Comparison of ENCODE assay signal across 20 cellular contexts in the genomic region with DNA sequence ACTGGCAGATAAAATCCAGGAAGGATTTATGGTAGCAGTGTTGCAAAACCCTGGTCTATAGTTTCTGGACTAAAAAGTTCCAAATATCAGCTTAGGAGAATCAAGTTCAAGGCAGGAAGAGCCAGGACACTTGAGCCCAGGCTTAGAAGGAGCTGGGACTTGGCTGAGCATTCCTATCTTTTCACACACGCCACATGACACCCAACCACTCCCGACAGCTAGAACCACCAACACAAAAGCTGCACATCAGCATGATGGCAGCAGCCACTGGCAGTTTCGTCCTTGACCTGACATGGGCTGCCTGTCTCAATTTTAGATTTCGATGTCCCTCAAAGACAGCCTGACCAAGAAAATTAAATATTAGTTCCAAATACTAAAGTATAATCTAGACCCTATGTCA. TPM values are rescaled to one million over a fixed set of nuclear protein-coding genes. Genes with fewer than 3 reads are reported as not detected.
"Had no signal": no experiment of that assay in that cellular context is flagged by ENCODE, and none has a peak within 500 bp of the region (broad histone marks: within the 10 kb centered on the region; RNA-seq: fewer than 3 reads in every experiment).

No MANE protein-coding gene starts in this region.

- H3K4me2 ChIP-seq: hepatocyte had no signal

- ATAC-seq: activated CD4-positive, CD25-positive, alpha-beta regulatory T cell treated with anti-CD3 and anti-CD28 coated beads, Interleukin-2, amount 50 U/mL, for 24 hours; left lobe of liver; mucosa of descending colon; natural killer cell treated with Interleukin-12 subunit alpha and Interleukin-12 subunit beta and Interleukin-15 and Interleukin-18, amount 100 ng/mL, for 72 hours; SK-N-SH treated with all-trans-retinoic acid at 6 μM for 48 hours had no signal

- H3K79me2 ChIP-seq: hepatocyte had no signal

- H3K4me3 ChIP-seq: hepatocyte, mucosa of descending colon, tibial nerve, uterus had no signal

- H3K27me3 ChIP-seq: brain microvascular endothelial cell, hepatocyte, tibial nerve, uterus had no signal

- DNase-seq: activated CD4-positive, alpha-beta T cell treated with anti-CD3 and anti-CD28 coated beads, Interleukin-2, amount 50 U/mL, for 4 hours; activated effector memory CD4-positive, alpha-beta T cell treated with anti-CD3 and anti-CD28 coated beads, Interleukin-2, amount 50 U/mL, for 16 hours; anterior cingulate cortex; brain microvascular endothelial cell; cerebellar nuclear complex; effector CD8-positive, alpha-beta T cell; mammary epithelial cell; mucosa of descending colon; stimulated activated CD4-positive, alpha-beta T cell treated with anti-CD3 and anti-CD28 coated beads, Interleukin-2, amount 100 ng/mL, for 48 hours; stimulated activated naive CD4-positive, alpha-beta T cell treated with Interleukin-2 at 50 U/mL for 16 hours; substantia nigra; uterus had no signal

- H3K36me3 Mint-ChIP-seq: natural killer cell treated with Interleukin-12 subunit alpha and Interleukin-12 subunit beta and Interleukin-15 and Interleukin-18, amount 100 ng/mL, for 72 hours had no signal

- H3K9me3 Mint-ChIP-seq: natural killer cell treated with Interleukin-12 subunit alpha and Interleukin-12 subunit beta and Interleukin-15 and Interleukin-18, amount 100 ng/mL, for 72 hours had no signal

- H3K36me3 ChIP-seq: uterus had no signal

- H3K9me3 ChIP-seq: mucosa of descending colon, tibial nerve, uterus had no signal

- H3K27ac ChIP-seq: brain microvascular endothelial cell, hepatocyte, tibial nerve, uterus had no signal

- H3K4me3 Mint-ChIP-seq: activated naive CD8-positive, alpha-beta T cell; natural killer cell treated with Interleukin-12 subunit alpha and Interleukin-12 subunit beta and Interleukin-15 and Interleukin-18, amount 100 ng/mL, for 72 hours had no signal

- H3K4me1 ChIP-seq: tibial nerve, uterus had no signal

- H3K27me3 Mint-ChIP-seq: activated naive CD8-positive, alpha-beta T cell; natural killer cell treated with Interleukin-12 subunit alpha and Interleukin-12 subunit beta and Interleukin-15 and Interleukin-18, amount 100 ng/mL, for 72 hours had no signal

- H2AFZ ChIP-seq: hepatocyte had no signal

- H3K27ac Mint-ChIP-seq: activated naive CD8-positive, alpha-beta T cell; natural killer cell treated with Interleukin-12 subunit alpha and Interleukin-12 subunit beta and Interleukin-15 and Interleukin-18, amount 100 ng/mL, for 72 hours had no signal

RNA-seq across cellular contexts. Expression of a gene that starts 14.2 kb away (rescaled TPM):
- total RNA-seq: skeletal muscle tissue, tibial nerve had no signal

RNA-seq across cellular contexts. Expression of a gene that starts 29.6 kb away (rescaled TPM):
- total RNA-seq: hepatocyte had no signal
- polyA plus RNA-seq: hepatocyte had no signal
